In the genomic region with DNA sequence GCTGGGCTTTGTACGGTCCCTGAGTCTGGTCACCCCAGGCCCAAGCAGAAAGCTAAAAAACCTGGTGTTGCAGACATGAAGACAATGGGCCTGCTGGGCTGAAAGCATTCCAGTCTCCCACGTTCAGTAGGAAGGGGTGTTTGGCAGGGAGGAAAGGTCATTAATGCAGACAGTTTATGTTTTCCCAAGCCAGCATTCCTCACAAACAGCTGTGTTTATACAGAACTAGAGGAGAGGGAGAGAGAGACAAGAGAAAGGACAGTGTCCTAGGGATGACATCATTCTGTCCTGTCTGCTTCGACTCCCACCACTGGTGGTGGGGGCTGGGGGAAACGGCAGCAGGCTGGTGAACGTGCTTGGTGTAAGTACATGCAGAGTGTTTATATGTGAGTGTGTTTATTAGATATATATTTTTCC, we compare ENCODE assay signal across 9 cellular contexts.
DNase-seq lines count a peak whose midpoint lies in the region; ATAC-seq and TF ChIP-seq lines count a peak whose summit lies in the region.
"Had no signal": no experiment of that assay in that cellular context is flagged by ENCODE, and none has a peak within 500 bp of the region (broad histone marks: within the 10 kb centered on the region; RNA-seq: fewer than 3 reads in every experiment).

No MANE protein-coding gene starts in this region.

- DNase-seq in H7 (peak; percentile 36), SJSA1 (ENCODE audit: low read depth in 1 of 2, low spot score in 2 of 2) (peak; percentile 69 to 90), hepatocyte (ENCODE audit: low spot score) (peak; percentile 81), sciatic nerve (ENCODE audit: low spot score) (no peak), NCI-H2081 treated with DMSO at 0.1 percent for 48 hours (lab: John Stamatoyannopoulos, UW) (no peak), NCI-H187 (lab: John Stamatoyannopoulos, UW) (no peak)
- DNase-seq in naive thymus-derived CD4-positive, alpha-beta T cell = no peak
- DNase-seq in activated effector memory CD4-positive, alpha-beta T cell treated with anti-CD3 and anti-CD28 coated beads, Interleukin-2, amount 50 U/mL, for 16 hours = no peak

- TF ChIP-seq CTCF in hepatocyte (IDR thresholded peaks at IDR 0.05; ENCODE audit: poor library complexity) = no peak

- peak; percentile 81 for ATAC-seq in sciatic nerve
- ATAC-seq in naive thymus-derived CD4-positive, alpha-beta T cell = no peak

- no peaks in the 10 kb centered on the region for H3K9me2 ChIP-seq in hepatocyte (replicated peaks; ENCODE audit: insufficient read depth)

- no peaks in the 10 kb centered on the region for H3K9me3 Mint-ChIP-seq in naive thymus-derived CD4-positive, alpha-beta T cell

- H3K36me3 Mint-ChIP-seq in naive thymus-derived CD4-positive, alpha-beta T cell = peaks cover 0 to 5% (median 0%) of the 10 kb centered on the region in 5 donors

- no peaks in the 10 kb centered on the region for H4K20me1 ChIP-seq in hepatocyte (ENCODE audit: insufficient read depth, poor library complexity, severe bottlenecking)

- peaks cover 17% of the 10 kb centered on the region for H3K4me1 ChIP-seq in SJSA1 (replicated peaks)
- peaks cover 33% of the 10 kb centered on the region for H3K4me1 ChIP-seq in hepatocyte (ENCODE audit: insufficient read depth)
- H3K4me1 ChIP-seq in naive thymus-derived CD4-positive, alpha-beta T cell (ENCODE audit: control insufficient read depth in 2 of 2, insufficient read depth in 2 of 2, low read length in 2 of 2) = no peaks in the 10 kb centered on the region

- H3K27me3 ChIP-seq in H7 (ENCODE audit: control insufficient read depth, insufficient read depth, low read length) = no peaks in the 10 kb centered on the region
- H3K27me3 ChIP-seq in SJSA1 (replicated peaks) = no peaks in the 10 kb centered on the region
- no peaks in the 10 kb centered on the region for H3K27me3 ChIP-seq in hepatocyte
- no peaks in the 10 kb centered on the region for H3K27me3 ChIP-seq in naive thymus-derived CD4-positive, alpha-beta T cell (ENCODE audit: control insufficient read depth in 2 of 2, insufficient read depth in 2 of 2, low read length in 2 of 2)

- H3K36me3 ChIP-seq in H7 (replicated peaks; ENCODE audit: control insufficient read depth, insufficient read depth, low read length) (no peaks in the 10 kb centered on the region), SJSA1 (no peaks in the 10 kb centered on the region), hepatocyte (replicated peaks; ENCODE audit: insufficient read depth, low read depth) (no peaks in the 10 kb centered on the region)
- H3K36me3 ChIP-seq in naive thymus-derived CD4-positive, alpha-beta T cell (ENCODE audit: control insufficient read depth in 2 of 3, insufficient read depth in 3 of 3, low read length in 3 of 3) = no peaks in the 10 kb centered on the region

- intact Hi-C loops in sciatic nerve (cut with DNase I) = no loop called here
- intact Hi-C loops in naive thymus-derived CD4-positive, alpha-beta T cell (cut with micrococcal nuclease) = no loop called here

- POLR2A ChIA-PET in naive thymus-derived CD4-positive, alpha-beta T cell (lab: Charles Lee) = interaction anchor here (1.2 kb wide), 1 partner anchor 11 kb away, joined by 4 read pairs; no protein-coding TSS in a partner anchor

- no peak overlapping the region for H3K4me3 ChIP-seq in H7 (ENCODE audit: insufficient read depth, low read depth, low read length)
- no peak overlapping the region for H3K4me3 ChIP-seq in SJSA1
- no peak overlapping the region for H3K4me3 ChIP-seq in hepatocyte
- H3K4me3 ChIP-seq in naive thymus-derived CD4-positive, alpha-beta T cell (ENCODE audit: low read length) = no peak overlapping the region

- 12% methylated on average over 5 of the region's 5 CpGs for WGBS in hepatocyte (ENCODE audit: low lambda C conversion rate, missing lambda C conversion rate)

- peaks cover 0 to 5% (median 0%) of the 10 kb centered on the region in 5 donors for H3K27me3 Mint-ChIP-seq in naive thymus-derived CD4-positive, alpha-beta T cell

- H3K4me3 Mint-ChIP-seq in naive thymus-derived CD4-positive, alpha-beta T cell = no peak overlapping the region

- H3K79me2 ChIP-seq in hepatocyte = no peaks in the 10 kb centered on the region

- CTCF ChIA-PET in naive thymus-derived CD4-positive, alpha-beta T cell (lab: Charles Lee) = no interaction called here

- H3K9me3 ChIP-seq in SJSA1 (replicated peaks) (no peaks in the 10 kb centered on the region), hepatocyte (ENCODE audit: low read depth) (no peaks in the 10 kb centered on the region)
- H3K9me3 ChIP-seq in naive thymus-derived CD4-positive, alpha-beta T cell (ENCODE audit: control insufficient read depth in 2 of 3, low read length in 3 of 3) = no peaks in the 10 kb centered on the region

- H2AFZ ChIP-seq in hepatocyte = no peak overlapping the region

- H3K27ac ChIP-seq in SJSA1 = no peak overlapping the region; the same call in 1 of the 2 replicates
- peak overlapping the region; percentile 84 for H3K27ac ChIP-seq in hepatocyte
- H3K27ac ChIP-seq in naive thymus-derived CD4-positive, alpha-beta T cell (ENCODE audit: low read depth, low read length) = no peak overlapping the region
- H3K27ac ChIP-seq: epithelial cell of prostate had no signal

- H3K4me2 ChIP-seq in hepatocyte = peak overlapping the region; percentile 16

- peaks cover 0 to 4% (median 0%) of the 10 kb centered on the region in 7 donors for H3K4me1 Mint-ChIP-seq in naive thymus-derived CD4-positive, alpha-beta T cell

- H3K27ac Mint-ChIP-seq in naive thymus-derived CD4-positive, alpha-beta T cell = peak overlapping the region in 1 of 9 donors; percentile 69

Comparison
In these comparisons a context has a peak if more than half of its experiments do, and no peak if none do; other contexts are left out.
1. DNase-seq: peak in H7 (single experiment), SJSA1 (2 of 2) and hepatocyte (single experiment); none in sciatic nerve (single experiment), NCI-H2081 treated with DMSO at 0.1 percent for 48 hours (single experiment), naive thymus-derived CD4-positive, alpha-beta T cell (0 of 9), activated effector memory CD4-positive, alpha-beta T cell treated with anti-CD3 and anti-CD28 coated beads, Interleukin-2, amount 50 U/mL, for 16 hours (single experiment) and NCI-H187 (0 of 2).